Comparison of ENCODE assay signal across 22 cellular contexts in genomic region chr19:50678323-50678722, GRCh38. TPM values are rescaled to one million over a fixed set of nuclear protein-coding genes. Genes with fewer than 3 reads are reported as not detected.
DNase-seq lines count a peak whose midpoint lies in the region; ATAC-seq and TF ChIP-seq lines count a peak whose summit lies in the region.
"Had no signal": no experiment of that assay in that cellular context is flagged by ENCODE, and none has a peak within 500 bp of the region (broad histone marks: within the 10 kb centered on the region; RNA-seq: fewer than 3 reads in every experiment).

No MANE protein-coding gene starts in this region.

- H3K36me3 ChIP-seq in endodermal cell (ENCODE audit: control insufficient read depth, insufficient read depth, low read length): no peaks in the 10 kb centered on the region
- H3K36me3 ChIP-seq: SJSA1 had no signal

- H3K4me1 Mint-ChIP-seq in activated naive CD4-positive, alpha-beta T cell treated with anti-CD3 and anti-CD28 coated beads, Interleukin-2, amount 50 U/mL, for 24 hours: peaks cover 9% of the 10 kb centered on the region
- peaks cover 13% of the 10 kb centered on the region for H3K4me1 Mint-ChIP-seq in dendritic cell treated with granulocyte-macrophage colony-stimulating factor and Interleukin-4, amounts not matched to agents 40 ng/mL and 50 ng/mL, for 4 days (ENCODE audit: low read depth)
- H3K4me1 Mint-ChIP-seq in stimulated activated naive B cell treated with anti-CD40 and anti-IgM and Interleukin-4, amounts not matched to agents 10 μg/mL and 1 μg/mL and 100 μg/mL, for 72 hours: peaks cover 19 to 24% of the 10 kb centered on the region in 2 donors
- H3K4me1 Mint-ChIP-seq in endodermal cell: no peaks in the 10 kb centered on the region

- WGBS in endodermal cell (ENCODE audit: insufficient coverage in 1 of 2, insufficient read length in 1 of 2), 2 experiments: 52 to 56% methylated on average over 3 of the region's 3 CpGs

- H3K27me3 ChIP-seq in endodermal cell (ENCODE audit: control insufficient read depth, insufficient read depth, low read length, poor library complexity, severe bottlenecking): peaks cover 20% of the 10 kb centered on the region
- H3K27me3 ChIP-seq: BE2C had no signal

- no peaks in the 10 kb centered on the region for H3K9me3 Mint-ChIP-seq in activated naive CD4-positive, alpha-beta T cell treated with anti-CD3 and anti-CD28 coated beads, Interleukin-2, amount 50 U/mL, for 24 hours
- H3K9me3 Mint-ChIP-seq in dendritic cell treated with granulocyte-macrophage colony-stimulating factor and Interleukin-4, amounts not matched to agents 40 ng/mL and 50 ng/mL, for 4 days: peaks cover 14% of the 10 kb centered on the region
- peaks cover 7 to 14% of the 10 kb centered on the region in 2 donors for H3K9me3 Mint-ChIP-seq in stimulated activated naive B cell treated with anti-CD40 and anti-IgM and Interleukin-4, amounts not matched to agents 10 μg/mL and 1 μg/mL and 100 μg/mL, for 72 hours
- peaks cover 8% of the 10 kb centered on the region for H3K9me3 Mint-ChIP-seq in endodermal cell

- peaks cover 8% of the 10 kb centered on the region for H3K9me3 ChIP-seq in endodermal cell (ENCODE audit: control insufficient read depth, low read length)
- H3K9me3 ChIP-seq: BE2C had no signal

- no peak for ATAC-seq in stimulated activated naive B cell treated with anti-CD40 and anti-IgM and Interleukin-4, amounts not matched to agents 10 μg/mL and 1 μg/mL and 100 μg/mL, for 72 hours (replicated peaks)
- no peak for ATAC-seq in HG03025 (IDR thresholded peaks at IDR 0.05; ENCODE audit: low FRiP score, unreplicated experiment)

- H3K27ac ChIP-seq in endodermal cell (ENCODE audit: low read depth, low read length): no peak overlapping the region
- H3K27ac ChIP-seq: 22Rv1, KMS-11, SJSA1 had no signal

- H3K4me3 Mint-ChIP-seq in activated naive CD4-positive, alpha-beta T cell treated with anti-CD3 and anti-CD28 coated beads, Interleukin-2, amount 50 U/mL, for 24 hours: no peak overlapping the region
- no peak overlapping the region for H3K4me3 Mint-ChIP-seq in dendritic cell treated with granulocyte-macrophage colony-stimulating factor and Interleukin-4, amounts not matched to agents 40 ng/mL and 50 ng/mL, for 4 days
- no peak overlapping the region for H3K4me3 Mint-ChIP-seq in stimulated activated naive B cell treated with anti-CD40 and anti-IgM and Interleukin-4, amounts not matched to agents 10 μg/mL and 1 μg/mL and 100 μg/mL, for 72 hours
- H3K4me3 Mint-ChIP-seq in endodermal cell: no peak overlapping the region
- H3K4me3 Mint-ChIP-seq: CD14-positive monocyte; CD8-positive, alpha-beta memory T cell had no signal

- H3K4me1 ChIP-seq in endodermal cell (ENCODE audit: control insufficient read depth, insufficient read depth, low read length): no peaks in the 10 kb centered on the region
- H3K4me1 ChIP-seq: BE2C, SJSA1 had no signal

- peaks cover 37% of the 10 kb centered on the region for H3K27me3 Mint-ChIP-seq in activated naive CD4-positive, alpha-beta T cell treated with anti-CD3 and anti-CD28 coated beads, Interleukin-2, amount 50 U/mL, for 24 hours
- peaks cover 54% of the 10 kb centered on the region for H3K27me3 Mint-ChIP-seq in dendritic cell treated with granulocyte-macrophage colony-stimulating factor and Interleukin-4, amounts not matched to agents 40 ng/mL and 50 ng/mL, for 4 days
- peaks cover 27 to 40% of the 10 kb centered on the region in 2 donors for H3K27me3 Mint-ChIP-seq in stimulated activated naive B cell treated with anti-CD40 and anti-IgM and Interleukin-4, amounts not matched to agents 10 μg/mL and 1 μg/mL and 100 μg/mL, for 72 hours
- H3K27me3 Mint-ChIP-seq in endodermal cell (ENCODE audit: insufficient read depth): peaks cover 81% of the 10 kb centered on the region

- no peak overlapping the region for H3K4me3 ChIP-seq in endodermal cell (ENCODE audit: low read length)
- H3K4me3 ChIP-seq: SJSA1 had no signal

- DNase-seq in activated naive CD4-positive, alpha-beta T cell treated with Interleukin-2 at 50 U/mL for 16 hours: no peak
- no peak for DNase-seq in stimulated activated naive B cell treated with anti-CD40 and anti-IgM and Interleukin-4, amounts not matched to agents 10 μg/mL and 1 μg/mL and 100 μg/mL, for 72 hours
- DNase-seq in endodermal cell: no peak
- DNase-seq: BE2C; CD8-positive, alpha-beta memory T cell; DMS79 treated with DMSO at 0.1 percent for 48 hours; GF-D8; HCEC 1CT; MM.1S; NCI-H2029 treated with DMSO at 0.1 percent for 48 hours; NCI-H446 treated with DMSO at 0.1 percent for 48 hours; NCI-H526 treated with DMSO at 0.1 percent for 48 hours; Right ventricle myocardium superior; RPMI8226 had no signal

- no peaks in the 10 kb centered on the region for H3K36me3 Mint-ChIP-seq in activated naive CD4-positive, alpha-beta T cell treated with anti-CD3 and anti-CD28 coated beads, Interleukin-2, amount 50 U/mL, for 24 hours
- H3K36me3 Mint-ChIP-seq in dendritic cell treated with granulocyte-macrophage colony-stimulating factor and Interleukin-4, amounts not matched to agents 40 ng/mL and 50 ng/mL, for 4 days (ENCODE audit: low read depth): no peaks in the 10 kb centered on the region
- peaks cover 8 to 12% of the 10 kb centered on the region in 2 donors for H3K36me3 Mint-ChIP-seq in stimulated activated naive B cell treated with anti-CD40 and anti-IgM and Interleukin-4, amounts not matched to agents 10 μg/mL and 1 μg/mL and 100 μg/mL, for 72 hours
- no peaks in the 10 kb centered on the region for H3K36me3 Mint-ChIP-seq in endodermal cell (ENCODE audit: low read depth)
- H3K36me3 Mint-ChIP-seq: CD8-positive, alpha-beta memory T cell had no signal

- no peak for TF ChIP-seq CTCF in endodermal cell (conservative IDR thresholded peaks at IDR 0.05)

- intact Hi-C loops in dendritic cell treated with granulocyte-macrophage colony-stimulating factor and Interleukin-4, amounts not matched to agents 40 ng/mL and 50 ng/mL, for 4 days (cut with micrococcal nuclease): no loop called here

- H3K27ac Mint-ChIP-seq in activated naive CD4-positive, alpha-beta T cell treated with anti-CD3 and anti-CD28 coated beads, Interleukin-2, amount 50 U/mL, for 24 hours: peak overlapping the region; percentile 23
- H3K27ac Mint-ChIP-seq in dendritic cell treated with granulocyte-macrophage colony-stimulating factor and Interleukin-4, amounts not matched to agents 40 ng/mL and 50 ng/mL, for 4 days: peak overlapping the region; percentile 59
- peak overlapping the region; percentile 77 for H3K27ac Mint-ChIP-seq in stimulated activated naive B cell treated with anti-CD40 and anti-IgM and Interleukin-4, amounts not matched to agents 10 μg/mL and 1 μg/mL and 100 μg/mL, for 72 hours
- H3K27ac Mint-ChIP-seq in endodermal cell: no peak overlapping the region
- H3K27ac Mint-ChIP-seq: CD8-positive, alpha-beta memory T cell had no signal

- H3K9ac ChIP-seq in endodermal cell (ENCODE audit: extremely low read depth, low read length, poor library complexity, severe bottlenecking): no peak overlapping the region
- H3K9ac ChIP-seq: KMS-11 had no signal

RNA-seq across cellular contexts. Expression of gene C19orf81, which starts 29.1 kb away (rescaled TPM):
- 10 to 100 TPM; 11.3 to 26.8 TPM for total RNA-seq in endodermal cell
- polyA plus RNA-seq in endodermal cell (2013, experiment 1 of 2): 5.3 TPM
- 1.7 TPM for polyA plus RNA-seq in endodermal cell (2013, experiment 2 of 2)
- total RNA-seq: CD8-positive, alpha-beta memory T cell; SJSA1 had no signal
- polyA plus RNA-seq: CD14-positive monocyte; CD8-positive, alpha-beta memory T cell had no signal

RNA-seq across cellular contexts. Expression of gene SYT3, which starts 38.6 kb away (rescaled TPM):
- 1 to 10 TPM; 1.7 to 1.9 TPM for total RNA-seq in endodermal cell
- 2.7 TPM for polyA plus RNA-seq in endodermal cell (2013, experiment 1 of 2)
- 1.7 TPM for polyA plus RNA-seq in endodermal cell (2013, experiment 2 of 2)
- total RNA-seq: SJSA1 had no signal
- polyA plus RNA-seq: CD14-positive monocyte, IgD-negative memory B cell had no signal

RNA-seq across cellular contexts. Expression of gene SHANK1, which starts 41.3 kb away (rescaled TPM):
- 1 to 10 TPM; 1.6 to 1.9 TPM for total RNA-seq in endodermal cell
- 11.3 TPM for polyA plus RNA-seq in endodermal cell (2013, experiment 1 of 2)
- polyA plus RNA-seq in endodermal cell (2013, experiment 2 of 2): 9.8 TPM
- total RNA-seq: CD8-positive, alpha-beta memory T cell; SJSA1 had no signal
- polyA plus RNA-seq: CD14-positive monocyte; CD8-positive, alpha-beta memory T cell; IgD-negative memory B cell had no signal

RNA-seq across cellular contexts. Expression of gene CLEC11A, which starts 44.8 kb away (rescaled TPM):
- total RNA-seq in endodermal cell: 1 to 10 TPM; 4.0 to 6.2 TPM
- 5.2 TPM for polyA plus RNA-seq in endodermal cell (2013, experiment 1 of 2)
- 4.8 TPM for polyA plus RNA-seq in endodermal cell (2013, experiment 2 of 2)
